Comparison of ENCODE assay signal across 8 cellular contexts in the genomic region with DNA sequence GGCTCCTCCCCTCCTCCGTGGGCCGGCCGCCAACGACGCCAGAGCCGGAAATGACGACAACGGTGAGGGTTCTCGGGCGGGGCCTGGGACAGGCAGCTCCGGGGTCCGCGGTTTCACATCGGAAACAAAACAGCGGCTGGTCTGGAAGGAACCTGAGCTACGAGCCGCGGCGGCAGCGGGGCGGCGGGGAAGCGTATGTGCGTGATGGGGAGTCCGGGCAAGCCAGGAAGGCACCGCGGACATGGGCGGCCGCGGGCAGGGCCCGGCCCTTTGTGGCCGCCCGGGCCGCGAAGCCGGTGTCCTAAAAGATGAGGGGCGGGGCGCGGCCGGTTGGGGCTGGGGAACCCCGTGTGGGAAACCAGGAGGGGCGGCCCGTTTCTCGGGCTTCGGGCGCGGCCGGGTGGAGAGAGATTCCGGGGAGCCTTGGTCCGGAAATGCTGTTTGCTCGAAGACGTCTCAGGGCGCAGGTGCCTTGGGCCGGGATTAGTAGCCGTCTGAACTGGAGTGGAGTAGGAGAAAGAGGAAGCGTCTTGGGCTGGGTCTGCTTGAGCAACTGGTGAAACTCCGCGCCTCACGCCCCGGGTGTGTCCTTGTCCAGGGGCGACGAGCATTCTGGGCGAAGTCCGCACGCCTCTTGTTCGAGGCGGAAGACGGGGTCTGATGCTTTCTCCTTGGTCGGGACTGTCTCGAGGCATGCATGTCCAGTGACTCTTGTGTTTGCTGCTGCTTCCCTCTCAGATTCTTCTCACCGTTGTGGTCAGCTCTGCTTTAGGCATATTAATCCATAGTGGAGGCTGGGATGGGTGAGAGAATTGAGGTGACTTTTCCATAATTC. TPM values are rescaled to one million over a fixed set of nuclear protein-coding genes. Genes with fewer than 3 reads are reported as not detected.
DNase-seq lines count a peak whose midpoint lies in the region; ATAC-seq and TF ChIP-seq lines count a peak whose summit lies in the region.

A gene (plus strand): TSS at position 121 of the 835 bp plus-strand sequence. CDS start 11,513 bp downstream, outside the sequence.

- peaks cover 0 to under 1% (median 0%) of the 10 kb centered on the region in 4 donors for H3K36me3 ChIP-seq in liver (ENCODE audit: control insufficient read depth in 4 of 4, insufficient read depth in 3 of 4, low read depth in 1 of 4, low read length in 3 of 4)

- peaks cover 25% of the 10 kb centered on the region for H3K4me1 Mint-ChIP-seq in activated CD4-positive, alpha-beta memory T cell treated with anti-CD3 and anti-CD28 coated beads for 36 hours (ENCODE audit: low read depth)

- H3K4me1 ChIP-seq in liver (ENCODE audit: control insufficient read depth in 4 of 4, insufficient read depth in 4 of 4, low read length in 3 of 4): peaks cover 5 to 16% (median 9%) of the 10 kb centered on the region in 4 donors

- H3K9me3 ChIP-seq in liver (ENCODE audit: control insufficient read depth in 4 of 4, low read length in 3 of 4): no peaks in the 10 kb centered on the region

- H3K27ac ChIP-seq in liver (ENCODE audit: low read depth in 1 of 2, low read length in 2 of 2): peak within 1 kb of the TSS; percentile 93 to 94

- TF ChIP-seq RAD21 in liver (IDR thresholded peaks at IDR 0.05): no peak

- peaks cover 5% of the 10 kb centered on the region for H3K36me3 Mint-ChIP-seq in activated CD4-positive, alpha-beta memory T cell treated with anti-CD3 and anti-CD28 coated beads for 36 hours

- peak within 1 kb of the TSS; percentile 75 to 82 for H3K9ac ChIP-seq in liver (ENCODE audit: low read depth in 1 of 2, low read length in 2 of 2)

- H3K27me3 ChIP-seq in liver (ENCODE audit: control insufficient read depth in 4 of 4, insufficient read depth in 4 of 4, low read length in 3 of 4): no peaks in the 10 kb centered on the region

- CTCF ChIA-PET in activated CD4-positive, alpha-beta memory T cell treated with anti-CD3 and anti-CD28 coated beads for 36 hours (lab: Charles Lee): interaction anchor here (0.6 kb wide), 1 partner anchor 592 kb away, joined by 3 read pairs; no protein-coding TSS in a partner anchor

- H3K9me3 Mint-ChIP-seq in activated CD4-positive, alpha-beta memory T cell treated with anti-CD3 and anti-CD28 coated beads for 36 hours: peaks cover 10% of the 10 kb centered on the region

- ATAC-seq in GM19397 (IDR thresholded peaks at IDR 0.05; ENCODE audit: unreplicated experiment): peak; percentile 92
- peak; percentile 81 for ATAC-seq in HG03565 (IDR thresholded peaks at IDR 0.05; ENCODE audit: unreplicated experiment)

- DNase-seq in CD1c-positive myeloid dendritic cell (ENCODE audit: extremely low spot score) (peak; percentile 98), NCI-H82 treated with DMSO at 0.1 percent for 48 hours (lab: John Stamatoyannopoulos, UW; ENCODE audit: unreplicated experiment) (peak; percentile 63), dermis microvascular lymphatic vessel endothelial cell (ENCODE audit: low read depth in 2 of 2) (peak; percentile 79 to 91)
- peak; percentile 98 for DNase-seq in activated CD4-positive, alpha-beta memory T cell treated with anti-CD3 and anti-CD28 coated beads for 36 hours
- peak; percentile 99 for DNase-seq in stimulated activated CD4-positive, alpha-beta T cell treated with anti-CD3 and anti-CD28 coated beads, Interleukin-4, amount 100 ng/mL, for 1 hour

- under 1% methylated on average over 71 of the region's 71 CpGs for WGBS in liver

- intact Hi-C loops in activated CD4-positive, alpha-beta memory T cell treated with anti-CD3 and anti-CD28 coated beads for 36 hours (cut with micrococcal nuclease): loop anchor here (1.0 kb wide), 3 partner anchors 78 to 814 kb away; a partner anchor contains a TSS

- H3K4me3 Mint-ChIP-seq in activated CD4-positive, alpha-beta memory T cell treated with anti-CD3 and anti-CD28 coated beads for 36 hours: peak within 1 kb of the TSS; percentile 93

- H3K27ac Mint-ChIP-seq in activated CD4-positive, alpha-beta memory T cell treated with anti-CD3 and anti-CD28 coated beads for 36 hours: peak within 1 kb of the TSS; percentile 97

- H3K27me3 Mint-ChIP-seq in activated CD4-positive, alpha-beta memory T cell treated with anti-CD3 and anti-CD28 coated beads for 36 hours: no peaks in the 10 kb centered on the region

- POLR2A ChIA-PET in activated CD4-positive, alpha-beta memory T cell treated with anti-CD3 and anti-CD28 coated beads for 36 hours (lab: Charles Lee): interaction anchor here (0.9 to 1.8 kb wide), 6 partner anchors 74 to 509 kb away, joined by 3 to 15 read pairs (median 4); a partner anchor contains a TSS

- no peak for TF ChIP-seq CTCF in liver (IDR thresholded peaks at IDR 0.05; ENCODE audit: low read depth, low read length, missing input control)

- H3K4me3 ChIP-seq in liver (ENCODE audit: low read depth in 1 of 3, low read length in 3 of 3): peak within 1 kb of the TSS; percentile 85 to 99 (median 90)

TF ChIP-seq in liver, 16 proteins besides CTCF, POLR2A, EP300 and RAD21:
- TF ChIP-seq GABPA (IDR thresholded peaks at IDR 0.05 in 1 of 2, conservative IDR thresholded peaks at IDR 0.05 in 1 of 2): peak; percentile 70 to 91
- TF ChIP-seq HNF4A (conservative IDR thresholded peaks at IDR 0.05): peak; percentile 22 to 55
- TF ChIP-seq RXRA (IDR thresholded peaks at IDR 0.05): peak in 1 of 2 donors; percentile 17
- no peak for TF ChIP-seq EGR1 (IDR thresholded peaks at IDR 0.05; ENCODE audit: low read depth in 2 of 2)
- TF ChIP-seq, protein P1, sequence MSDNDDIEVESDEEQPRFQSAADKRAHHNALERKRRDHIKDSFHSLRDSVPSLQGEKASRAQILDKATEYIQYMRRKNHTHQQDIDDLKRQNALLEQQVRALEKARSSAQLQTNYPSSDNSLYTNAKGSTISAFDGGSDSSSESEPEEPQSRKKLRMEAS (IDR thresholded peaks at IDR 0.05): no peak
- peak; percentile 36 for TF ChIP-seq SP1 (IDR thresholded peaks at IDR 0.05)
- TF ChIP-seq, protein P2, sequence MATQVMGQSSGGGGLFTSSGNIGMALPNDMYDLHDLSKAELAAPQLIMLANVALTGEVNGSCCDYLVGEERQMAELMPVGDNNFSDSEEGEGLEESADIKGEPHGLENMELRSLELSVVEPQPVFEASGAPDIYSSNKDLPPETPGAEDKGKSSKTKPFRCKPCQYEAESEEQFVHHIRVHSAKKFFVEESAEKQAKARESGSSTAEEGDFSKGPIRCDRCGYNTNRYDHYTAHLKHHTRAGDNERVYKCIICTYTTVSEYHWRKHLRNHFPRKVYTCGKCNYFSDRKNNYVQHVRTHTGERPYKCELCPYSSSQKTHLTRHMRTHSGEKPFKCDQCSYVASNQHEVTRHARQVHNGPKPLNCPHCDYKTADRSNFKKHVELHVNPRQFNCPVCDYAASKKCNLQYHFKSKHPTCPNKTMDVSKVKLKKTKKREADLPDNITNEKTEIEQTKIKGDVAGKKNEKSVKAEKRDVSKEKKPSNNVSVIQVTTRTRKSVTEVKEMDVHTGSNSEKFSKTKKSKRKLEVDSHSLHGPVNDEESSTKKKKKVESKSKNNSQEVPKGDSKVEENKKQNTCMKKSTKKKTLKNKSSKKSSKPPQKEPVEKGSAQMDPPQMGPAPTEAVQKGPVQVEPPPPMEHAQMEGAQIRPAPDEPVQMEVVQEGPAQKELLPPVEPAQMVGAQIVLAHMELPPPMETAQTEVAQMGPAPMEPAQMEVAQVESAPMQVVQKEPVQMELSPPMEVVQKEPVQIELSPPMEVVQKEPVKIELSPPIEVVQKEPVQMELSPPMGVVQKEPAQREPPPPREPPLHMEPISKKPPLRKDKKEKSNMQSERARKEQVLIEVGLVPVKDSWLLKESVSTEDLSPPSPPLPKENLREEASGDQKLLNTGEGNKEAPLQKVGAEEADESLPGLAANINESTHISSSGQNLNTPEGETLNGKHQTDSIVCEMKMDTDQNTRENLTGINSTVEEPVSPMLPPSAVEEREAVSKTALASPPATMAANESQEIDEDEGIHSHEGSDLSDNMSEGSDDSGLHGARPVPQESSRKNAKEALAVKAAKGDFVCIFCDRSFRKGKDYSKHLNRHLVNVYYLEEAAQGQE (IDR thresholded peaks at IDR 0.05): peak; percentile 10

RNA-seq across cellular contexts. Expression of the gene that starts here (rescaled TPM):
- total RNA-seq in activated CD4-positive, alpha-beta memory T cell treated with anti-CD3 and anti-CD28 coated beads for 36 hours: 10 to 100 TPM; 30.3 to 31.6 TPM
- total RNA-seq in dermis microvascular lymphatic vessel endothelial cell: 32.0 and 43.2 TPM in 2 replicates
- total RNA-seq in liver: 10 to 100 TPM; 23.0 to 36.2 TPM
- polyA plus RNA-seq in liver: 10 to 100 TPM; 10.4 to 16.7 TPM

Comparison
In these comparisons a context has a peak if more than half of its experiments do, and no peak if none do; other contexts are left out.
1. Peak in every context shown above with its lines: DNase-seq, ATAC-seq, H3K4me3 ChIP-seq and H3K27ac ChIP-seq.